In the genomic region with DNA sequence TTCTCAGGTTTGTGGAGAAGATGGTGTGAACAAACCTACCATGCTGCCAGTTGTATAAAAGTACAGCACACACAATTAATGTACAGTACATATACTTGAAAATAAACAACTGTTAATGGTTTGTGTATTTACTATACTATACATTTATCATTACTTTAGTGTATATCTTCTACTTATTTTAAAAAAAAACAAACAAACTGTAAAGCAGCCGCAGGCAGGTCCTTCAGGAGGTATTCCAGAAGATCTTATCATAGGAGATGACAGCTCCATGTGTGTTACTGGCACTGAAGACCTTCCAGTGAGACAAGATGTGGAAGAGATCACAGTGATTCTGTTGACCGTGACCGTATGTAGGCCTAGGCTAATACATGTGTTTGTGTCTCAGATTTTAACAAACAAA, we compare ENCODE assay signal across 19 cellular contexts.
DNase-seq lines count a peak whose midpoint lies in the region; ATAC-seq, FAIRE-seq and TF ChIP-seq lines count a peak whose summit lies in the region.
"Had no signal": no experiment of that assay in that cellular context is flagged by ENCODE, and none has a peak within 500 bp of the region (broad histone marks: within the 10 kb centered on the region; RNA-seq: fewer than 3 reads in every experiment).

No MANE protein-coding gene starts in this region.

- peaks cover 2% of the 10 kb centered on the region for H3K9me1 ChIP-seq in IMR-90 (ENCODE audit: insufficient read depth, low read length)

- H3K36me3 ChIP-seq in SK-N-SH (replicated peaks in 1 of 2; ENCODE audit: control insufficient read depth in 1 of 2, insufficient read depth in 2 of 2, low read length in 1 of 2) (peaks cover 0 to 3% of the 10 kb centered on the region in 2 experiments), IMR-90 (ENCODE audit: control insufficient read depth, insufficient read depth, low read length) (0 out of 2 replicates have a peak, but pooled peaks cover 3% of the 10 kb centered on the region)

- H3K4me1 ChIP-seq in SK-N-SH (ENCODE audit: control insufficient read depth in 1 of 2, insufficient read depth in 2 of 2, low read depth in 1 of 2, low read length in 1 of 2) = peaks cover 0 to 12% of the 10 kb centered on the region in 2 experiments; a peak in 2 of 4 replicates
- H3K4me1 ChIP-seq in IMR-90 (ENCODE audit: control insufficient read depth, insufficient read depth, low read length) = 0 out of 2 replicates have a peak, but pooled peaks cover 1% of the 10 kb centered on the region

- DNase-seq in SK-N-SH (no peak), IMR-90 (no peak), COLO668 (lab: John Stamatoyannopoulos, UW; ENCODE audit: unreplicated experiment) (no peak), DMS153 treated with DMSO at 0.1 percent for 48 hours (lab: John Stamatoyannopoulos, UW; ENCODE audit: unreplicated experiment) (no peak)
- DNase-seq in stimulated activated effector memory CD8-positive, alpha-beta T cell treated with anti-CD3 and anti-CD28 coated beads, Interleukin-12 subunit alpha, Interleukin-12 subunit beta, amount 100 ng/mL, for 72 hours (ENCODE audit: low spot score in 2 of 2) = no peak
- DNase-seq: CD4-positive, alpha-beta T cell; CD8-positive, alpha-beta T cell; COR-L47; DMS 273 treated with DMSO at 0.1 percent for 48 hours; DMS153; DMS79 treated with DMSO at 0.1 percent for 48 hours had no signal

- no peak overlapping the region for H2BK120ac ChIP-seq in IMR-90 (ENCODE audit: low read depth, low read length)

- H3K36me3 Mint-ChIP-seq in stimulated activated effector memory CD8-positive, alpha-beta T cell treated with anti-CD3 and anti-CD28 coated beads, Interleukin-12 subunit alpha, Interleukin-12 subunit beta, amount 100 ng/mL, for 72 hours = no peaks in the 10 kb centered on the region

- no peak overlapping the region for H3K4me3 Mint-ChIP-seq in stimulated activated effector memory CD8-positive, alpha-beta T cell treated with anti-CD3 and anti-CD28 coated beads, Interleukin-12 subunit alpha, Interleukin-12 subunit beta, amount 100 ng/mL, for 72 hours
- H3K4me3 Mint-ChIP-seq: B cell; CD4-positive, alpha-beta T cell; CD8-positive, alpha-beta T cell had no signal

- H2BK20ac ChIP-seq in IMR-90 (ENCODE audit: low read depth, low read length) = no peak overlapping the region

- H3K9ac ChIP-seq in SK-N-SH (no peak overlapping the region), IMR-90 (ENCODE audit: low read depth, low read length) (no peak overlapping the region)
- H3K9ac ChIP-seq: BLaER1 treated with 17β-estradiol and CSF1 and Interleukin-3, amounts not matched to agents 10 nM and 100 nM had no signal

- dilution Hi-C loops in IMR-90 (cut with HindIII; ENCODE audit: low sequenced_read_pairs, unreplicated experiment) = no loop called here

- peak; percentile 38 for FAIRE-seq in TTC549 (lab: Jason Lieb, UNC)
- FAIRE-seq: GM19239 had no signal

- ATAC-seq in SK-N-SH treated with all-trans-retinoic acid at 6 μM for 48 hours (no peak), IMR-90 (ENCODE audit: low read depth) (no peak)
- ATAC-seq in stimulated activated effector memory CD8-positive, alpha-beta T cell treated with anti-CD3 and anti-CD28 coated beads, Interleukin-12 subunit alpha, Interleukin-12 subunit beta, amount 100 ng/mL, for 72 hours = no peak
- ATAC-seq: A549; CD8-positive, alpha-beta T cell had no signal

- H3K9me3 ChIP-seq in SK-N-SH = no peaks in the 10 kb centered on the region
- no peaks in the 10 kb centered on the region for H3K9me3 ChIP-seq in IMR-90 (ENCODE audit: control insufficient read depth, insufficient read depth, low read length)
- H3K9me3 ChIP-seq: A549; BLaER1 treated with 17β-estradiol and CSF1 and Interleukin-3, amounts not matched to agents 10 nM and 100 nM had no signal

- TF ChIP-seq CTCF in SK-N-SH (IDR thresholded peaks at IDR 0.05) = no peak
- TF ChIP-seq CTCF in IMR-90 (conservative IDR thresholded peaks at IDR 0.05; ENCODE audit: low read depth, low read length) = no peak

- no peaks in the 10 kb centered on the region for H3K27me3 ChIP-seq in SK-N-SH (ENCODE audit: insufficient read depth)
- H3K27me3 ChIP-seq in IMR-90 (ENCODE audit: control insufficient read depth, insufficient read depth, low read length) = no peaks in the 10 kb centered on the region
- H3K27me3 ChIP-seq: BLaER1 treated with 17β-estradiol and CSF1 and Interleukin-3, amounts not matched to agents 10 nM and 100 nM had no signal

- no peak overlapping the region for H4K91ac ChIP-seq in IMR-90 (ENCODE audit: insufficient read depth, low read depth, low read length)

- CTCF ChIA-PET in SK-N-SH (lab: Yijun Ruan, JAX) (interaction anchor here (0.8 to 2.9 kb wide), 5 partner anchors 19 to 900 kb away, joined by 3 to 12 read pairs (median 3); a partner anchor contains a TSS), IMR-90 (lab: Yijun Ruan, JAX) (no interaction called here)

- H2AK5ac ChIP-seq in IMR-90 (ENCODE audit: low read depth, low read length) = no peak overlapping the region

- no peak overlapping the region for H3K4me3 ChIP-seq in SK-N-SH (ENCODE audit: low read depth in 2 of 2, low read length in 1 of 2)
- H3K4me3 ChIP-seq in IMR-90 (ENCODE audit: insufficient read depth, low read depth, low read length) = no peak overlapping the region
- H3K4me3 ChIP-seq: A549; BLaER1 treated with 17β-estradiol and CSF1 and Interleukin-3, amounts not matched to agents 10 nM and 100 nM had no signal

- H3K18ac ChIP-seq in IMR-90 (ENCODE audit: low read depth, low read length) = peak overlapping the region; percentile 7; the same call in 1 of the 2 replicates

- no peak overlapping the region for H4K8ac ChIP-seq in IMR-90 (ENCODE audit: low read depth in 2 of 2, low read length in 2 of 2)

- H2BK5ac ChIP-seq in IMR-90 (ENCODE audit: low read depth, low read length, poor library complexity, severe bottlenecking) = peak overlapping the region; percentile 58

- no peak for TF ChIP-seq POLR2A in IMR-90 (IDR thresholded peaks at IDR 0.05; ENCODE audit: low read depth, low read length)

- H3K9me3 Mint-ChIP-seq in stimulated activated effector memory CD8-positive, alpha-beta T cell treated with anti-CD3 and anti-CD28 coated beads, Interleukin-12 subunit alpha, Interleukin-12 subunit beta, amount 100 ng/mL, for 72 hours = no peaks in the 10 kb centered on the region
- H3K9me3 Mint-ChIP-seq: CD4-positive, alpha-beta T cell; CD8-positive, alpha-beta T cell had no signal

- H3K79me2 ChIP-seq in SK-N-SH (ENCODE audit: insufficient read depth) = no peaks in the 10 kb centered on the region

- POLR2A ChIA-PET in SK-N-SH (lab: Yijun Ruan, JAX) = no interaction called here
- POLR2A ChIA-PET in IMR-90 (lab: Charles Lee; ENCODE audit: unreplicated experiment) = no interaction called here

- WGBS in SK-N-SH (ENCODE audit: low lambda C conversion rate) = 94% methylated on average over 3 of the region's 3 CpGs
- WGBS in IMR-90 (ENCODE audit: extremely low coverage in 2 of 2, insufficient read length in 1 of 2), 2 experiments = no CpG with 5 or more reads among the region's 3 CpGs

- H3K27ac Mint-ChIP-seq in stimulated activated effector memory CD8-positive, alpha-beta T cell treated with anti-CD3 and anti-CD28 coated beads, Interleukin-12 subunit alpha, Interleukin-12 subunit beta, amount 100 ng/mL, for 72 hours = no peak overlapping the region
- H3K27ac Mint-ChIP-seq: B cell; CD4-positive, alpha-beta T cell; CD8-positive, alpha-beta T cell had no signal

- in situ Hi-C loops in IMR-90 (cut with MboI; ENCODE audit: low sequenced_read_pairs) = loop anchor here (25.0 kb wide), 1 partner anchor 564 kb away; no protein-coding TSS in a partner anchor

- peaks cover 7 to 22% of the 10 kb centered on the region in 2 experiments; a peak in 3 of 4 replicates for H3K79me1 ChIP-seq in IMR-90 (ENCODE audit: low read depth in 1 of 2, low read length in 2 of 2)

- H2AK9ac ChIP-seq in IMR-90 (replicated peaks; ENCODE audit: low read depth, low read length, poor library complexity) = no peak overlapping the region

- no peaks in the 10 kb centered on the region for H3K9me2 ChIP-seq in SK-N-SH

- no peak overlapping the region for H4K5ac ChIP-seq in IMR-90 (ENCODE audit: low read depth, low read length)

- H4K20me1 ChIP-seq in SK-N-SH (ENCODE audit: insufficient read depth) (no peaks in the 10 kb centered on the region), IMR-90 (ENCODE audit: insufficient read depth, low read length) (peaks cover 3% of the 10 kb centered on the region; the same call in 1 of the 2 replicates)

- intact Hi-C loops in IMR-90 (cut with micrococcal nuclease) = no loop called here

- no peak overlapping the region for H2AFZ ChIP-seq in SK-N-SH (ENCODE audit: low read depth)
- no peak overlapping the region for H2AFZ ChIP-seq in IMR-90 (replicated peaks; ENCODE audit: low read length, poor library complexity)

- H3K4me2 ChIP-seq in SK-N-SH (no peak overlapping the region), IMR-90 (ENCODE audit: low read depth, low read length) (no peak overlapping the region)
- H3K4me2 ChIP-seq: A549; BLaER1 treated with 17β-estradiol and CSF1 and Interleukin-3, amounts not matched to agents 10 nM and 100 nM had no signal

- H3K23ac ChIP-seq in IMR-90 (ENCODE audit: low read depth, low read length) = no peak overlapping the region

- no peak for TF ChIP-seq RAD21 in SK-N-SH (IDR thresholded peaks at IDR 0.05; ENCODE audit: low read length)
- no peak for TF ChIP-seq RAD21 in IMR-90 (IDR thresholded peaks at IDR 0.05; ENCODE audit: low read length)

- H3K56ac ChIP-seq in IMR-90 (ENCODE audit: extremely low read depth, insufficient read depth, low read length) = no peak overlapping the region

- no peaks in the 10 kb centered on the region for H3F3A ChIP-seq in SK-N-SH (replicated peaks; ENCODE audit: insufficient read depth)

- H2BK15ac ChIP-seq in IMR-90 (ENCODE audit: low read depth, low read length) = no peak overlapping the region

- TF ChIP-seq EP300 in SK-N-SH (IDR thresholded peaks at IDR 0.05; ENCODE audit: borderline replicate concordance in 1 of 2, low read depth in 1 of 2, low read length in 1 of 2) = no peak

- H3K4me1 Mint-ChIP-seq in stimulated activated effector memory CD8-positive, alpha-beta T cell treated with anti-CD3 and anti-CD28 coated beads, Interleukin-12 subunit alpha, Interleukin-12 subunit beta, amount 100 ng/mL, for 72 hours = no peaks in the 10 kb centered on the region

- H3K4ac ChIP-seq in IMR-90 (ENCODE audit: low read depth, low read length) = no peak overlapping the region

- H3K14ac ChIP-seq in IMR-90 (replicated peaks; ENCODE audit: low read depth, low read length) = 0 out of 2 replicates have a peak overlapping the region, but pooled peaks have one; percentile 53

- BruUV-seq in IMR-90 (replicated peaks; lab: Mats Ljungman, UMichigan) = no TSS peak

- H3K27ac ChIP-seq in SK-N-SH (ENCODE audit: low read depth in 2 of 2, low read length in 1 of 2) (no peak overlapping the region), IMR-90 (ENCODE audit: insufficient read depth, low read length) (no peak overlapping the region)
- H3K27ac ChIP-seq: 22Rv1; A549; BLaER1 treated with 17β-estradiol and CSF1 and Interleukin-3, amounts not matched to agents 10 nM and 100 nM; C4-2B had no signal

TF ChIP-seq in SK-N-SH, 30 proteins besides CTCF, POLR2A, EP300 and RAD21 (continues in another document):
- no peak for TF ChIP-seq TAF1 (IDR thresholded peaks at IDR 0.05; ENCODE audit: borderline replicate concordance, low read depth, low read length)

TF ChIP-seq in SK-N-SH treated with all-trans-retinoic acid at 6 μM for 48 hours, 23 proteins besides CTCF, POLR2A, EP300 and RAD21:
- TF ChIP-seq GLIS3 (CRISPR knock-in tag; IDR thresholded peaks at IDR 0.05) = no peak

TF ChIP-seq in IMR-90, 13 proteins besides CTCF, POLR2A, EP300 and RAD21 (continues in another document):
- no peak for TF ChIP-seq RFX5 (IDR thresholded peaks at IDR 0.05; ENCODE audit: low read depth, low read length)
